ENCODE assay signal across 25 cellular contexts in genomic region chr17:78492116-78492799, GRCh38.
"Had no signal": no experiment of that assay in that cellular context is flagged by ENCODE, and none has a peak within 500 bp of the region (broad histone marks: within the 10 kb centered on the region; RNA-seq: fewer than 3 reads in every experiment).

No MANE protein-coding gene starts in this region.

- H3K36me3 ChIP-seq: colonic mucosa, left ventricle myocardium inferior, lower lobe of right lung, pancreas, tibial nerve, upper lobe of right lung, vagina had no signal

- H3K4me1 ChIP-seq: colonic mucosa, lower lobe of right lung, pancreas, testis, tibial nerve, upper lobe of right lung, vagina had no signal

- DNase-seq: colonic mucosa; dermis blood vessel endothelial cell; erythroblast; foreskin melanocyte; head of caudate nucleus; hippocampal formation; left ventricle myocardium inferior; lower lobe of right lung; natural killer cell; nucleus accumbens; pancreas; stimulated activated CD4-positive, alpha-beta T cell treated with anti-CD3 and anti-CD28 coated beads, Interleukin-4, amount 100 ng/mL, for 1 hour; stimulated activated CD8-positive, alpha-beta memory T cell treated with anti-CD3 and anti-CD28 coated beads, Interleukin-4, amount 100 ng/mL, for 48 hours; stimulated activated naive CD8-positive, alpha-beta T cell treated with anti-CD3 and anti-CD28 coated beads, Interleukin-15, Interleukin-2, amounts not matched to agents 100 U/mL and 50 U/mL, for 24 hours; testis; upper lobe of right lung had no signal

- H3K9me3 ChIP-seq: colonic mucosa, left ventricle myocardium inferior, lower lobe of right lung, pancreas, testis, tibial nerve, upper lobe of right lung, vagina had no signal

- H3K27ac ChIP-seq: colonic mucosa, left ventricle myocardium inferior, lower lobe of right lung, pancreas, testis, tibial nerve, upper lobe of right lung, vagina had no signal

- H3K27ac Mint-ChIP-seq: memory B cell; mesothelial cell of epicardium; natural killer cell; progenitor cell of endocrine pancreas; stimulated activated effector memory CD8-positive, alpha-beta T cell treated with anti-CD3 and anti-CD28 coated beads, Interleukin-12 subunit alpha, Interleukin-12 subunit beta, amount 100 ng/mL, for 72 hours had no signal

- H3K4me3 Mint-ChIP-seq: memory B cell; mesothelial cell of epicardium; natural killer cell; neural crest cell; stimulated activated effector memory CD8-positive, alpha-beta T cell treated with anti-CD3 and anti-CD28 coated beads, Interleukin-12 subunit alpha, Interleukin-12 subunit beta, amount 100 ng/mL, for 72 hours had no signal

- H3K4me1 Mint-ChIP-seq: memory B cell; mesothelial cell of epicardium; natural killer cell; stimulated activated effector memory CD8-positive, alpha-beta T cell treated with anti-CD3 and anti-CD28 coated beads, Interleukin-12 subunit alpha, Interleukin-12 subunit beta, amount 100 ng/mL, for 72 hours had no signal

- H3K9me3 Mint-ChIP-seq: memory B cell; mesothelial cell of epicardium; natural killer cell; neural crest cell; stimulated activated effector memory CD8-positive, alpha-beta T cell treated with anti-CD3 and anti-CD28 coated beads, Interleukin-12 subunit alpha, Interleukin-12 subunit beta, amount 100 ng/mL, for 72 hours had no signal

- H3K4me3 ChIP-seq: colonic mucosa, left ventricle myocardium inferior, lower lobe of right lung, pancreas, testis, tibial nerve, upper lobe of right lung, vagina had no signal

- FAIRE-seq: endothelial cell of umbilical vein, keratinocyte, pancreas had no signal

- ATAC-seq: lower lobe of right lung; natural killer cell; pancreas; stimulated activated effector memory CD8-positive, alpha-beta T cell treated with anti-CD3 and anti-CD28 coated beads, Interleukin-12 subunit alpha, Interleukin-12 subunit beta, amount 100 ng/mL, for 72 hours; stimulated activated naive CD8-positive, alpha-beta T cell treated with anti-CD3 and anti-CD28 coated beads, Interleukin-15, Interleukin-2, amounts not matched to agents 100 U/mL and 50 U/mL, for 24 hours; upper lobe of right lung had no signal

- H3K27me3 ChIP-seq: colonic mucosa, pancreas, testis, upper lobe of right lung, vagina had no signal
